1 cellular context compared by ENCODE assay signal in genomic region chr3:177193706-177194268, GRCh38.
TF ChIP-seq lines count a peak whose summit lies in the region.

No MANE protein-coding gene starts in this region.

TF ChIP-seq in HepG2, 621 proteins besides CTCF, POLR2A, EP300 and RAD21:
- TF ChIP-seq ZNF772 (CRISPR knock-in tag; IDR thresholded peaks at IDR 0.05) (no peak), GFI1 (CRISPR knock-in tag; IDR thresholded peaks at IDR 0.05; ENCODE audit: borderline replicate concordance) (no peak), SNRNP70 (IDR thresholded peaks at IDR 0.05; ENCODE audit: low read depth, low read length) (no peak)
